In genomic region chr5:140563554-140563953, GRCh38 we compare ENCODE assay signal across 8 cellular contexts. TPM values are rescaled to one million over a fixed set of nuclear protein-coding genes. Genes with fewer than 3 reads are reported as not detected.
DNase-seq lines count a peak whose midpoint lies in the region; ATAC-seq and TF ChIP-seq lines count a peak whose summit lies in the region.

No MANE protein-coding gene starts in this region.

- peak overlapping the region; percentile 98 for H3K4me3 ChIP-seq in AG10803 (ENCODE audit: low read length)
- H3K4me3 ChIP-seq in Jurkat, Clone E6-1 (ENCODE audit: low read length) = peak overlapping the region; percentile 93
- peak overlapping the region; percentile 91 for H3K4me3 ChIP-seq in naive thymus-derived CD4-positive, alpha-beta T cell (ENCODE audit: low read length)

- H3K36me3 ChIP-seq in naive thymus-derived CD4-positive, alpha-beta T cell (ENCODE audit: control insufficient read depth in 2 of 3, insufficient read depth in 3 of 3, low read length in 3 of 3) = peaks cover 0 to 41% (median 0%) of the 10 kb centered on the region in 3 experiments

- no peaks in the 10 kb centered on the region for H3K9me3 Mint-ChIP-seq in chondrocyte (ENCODE audit: low read depth)
- no peaks in the 10 kb centered on the region for H3K9me3 Mint-ChIP-seq in naive thymus-derived CD4-positive, alpha-beta T cell

- H3K27ac ChIP-seq in naive thymus-derived CD4-positive, alpha-beta T cell (ENCODE audit: low read depth, low read length) = peak overlapping the region; percentile 94

- peak overlapping the region; percentile 97 for H3K27ac Mint-ChIP-seq in chondrocyte (ENCODE audit: unreplicated experiment)
- H3K27ac Mint-ChIP-seq in naive thymus-derived CD4-positive, alpha-beta T cell = peak overlapping the region; percentile 92 to 99 (median 96)

- peaks cover 44% of the 10 kb centered on the region for H3K4me1 Mint-ChIP-seq in chondrocyte (ENCODE audit: low read depth)
- H3K4me1 Mint-ChIP-seq in naive thymus-derived CD4-positive, alpha-beta T cell = peaks cover 19 to 66% (median 53%) of the 10 kb centered on the region in 7 donors

- peaks cover 19 to 21% of the 10 kb centered on the region in 2 donors for H3K4me1 ChIP-seq in naive thymus-derived CD4-positive, alpha-beta T cell (ENCODE audit: control insufficient read depth in 2 of 2, insufficient read depth in 2 of 2, low read length in 2 of 2)

- intact Hi-C loops in naive thymus-derived CD4-positive, alpha-beta T cell (cut with micrococcal nuclease) = loop anchor here (5.0 to 10.0 kb wide), 4 partner anchors 456 to 1366 kb away; partner anchors contain the start of genes DIAPH1 (in 2 of the 2), HDAC3 (in 1 of the 2), RELL2 (in 1 of the 2) and SIL1 (in 1 of the 2)

- CTCF ChIA-PET in naive thymus-derived CD4-positive, alpha-beta T cell (lab: Charles Lee) = interaction anchor here (1.2 to 1.3 kb wide), 2 partner anchors 9 to 16 kb away, joined by 3 to 4 read pairs; partner anchors contain the start of gene EIF4EBP3

- H3K4me3 Mint-ChIP-seq in chondrocyte (ENCODE audit: unreplicated experiment) = peak overlapping the region; percentile 95
- H3K4me3 Mint-ChIP-seq in naive thymus-derived CD4-positive, alpha-beta T cell = peak overlapping the region; percentile 91 to 96 (median 94)

- POLR2A ChIA-PET in naive thymus-derived CD4-positive, alpha-beta T cell (lab: Charles Lee) = interaction anchor here (1.0 to 16.3 kb wide), 8 partner anchors 14 to 162 kb away, joined by 3 to 248 read pairs (median 13); partner anchors contain the start of genes ANKHD1, EIF4EBP3, HARS1 and HARS2

- H3K9me3 ChIP-seq in naive thymus-derived CD4-positive, alpha-beta T cell (ENCODE audit: control insufficient read depth in 2 of 3, low read length in 3 of 3) = no peaks in the 10 kb centered on the region

- H3K27me3 ChIP-seq in naive thymus-derived CD4-positive, alpha-beta T cell (ENCODE audit: control insufficient read depth in 2 of 2, insufficient read depth in 2 of 2, low read length in 2 of 2) = no peaks in the 10 kb centered on the region

- ATAC-seq in naive thymus-derived CD4-positive, alpha-beta T cell = no peak
- no peak for ATAC-seq in HG02840 (IDR thresholded peaks at IDR 0.05; ENCODE audit: low FRiP score, unreplicated experiment)
- ATAC-seq in GM19328 (IDR thresholded peaks at IDR 0.05; ENCODE audit: unreplicated experiment) = no peak

- H3K36me3 Mint-ChIP-seq in chondrocyte (ENCODE audit: low read depth) = peaks cover 17% of the 10 kb centered on the region
- H3K36me3 Mint-ChIP-seq in naive thymus-derived CD4-positive, alpha-beta T cell = peaks cover 3 to 24% (median 10%) of the 10 kb centered on the region in 5 donors

- H3K27me3 Mint-ChIP-seq in chondrocyte (ENCODE audit: low read depth) = no peaks in the 10 kb centered on the region
- H3K27me3 Mint-ChIP-seq in naive thymus-derived CD4-positive, alpha-beta T cell = no peaks in the 10 kb centered on the region

- DNase-seq in AG10803 (ENCODE audit: low read depth) (no peak), chondrocyte (ENCODE audit: low spot score) (no peak), ureter (ENCODE audit: low spot score) (no peak), NCI-H146 treated with DMSO at 0.1 percent for 48 hours (lab: John Stamatoyannopoulos, UW; ENCODE audit: unreplicated experiment) (no peak)
- no peak for DNase-seq in Jurkat, Clone E6-1 (ENCODE audit: low read depth, low spot score)
- DNase-seq in naive thymus-derived CD4-positive, alpha-beta T cell = peak in 1 of 9 donors; percentile 22

- no peak for TF ChIP-seq CTCF in AG10803 (conservative IDR thresholded peaks at IDR 0.05; ENCODE audit: low read length)
- TF ChIP-seq CTCF in chondrocyte (IDR thresholded peaks at IDR 0.05) = no peak

RNA-seq across cellular contexts. Expression of gene APBB3, which starts 0.8 kb away (rescaled TPM):
- 41.2 TPM for polyA plus RNA-seq in Jurkat, Clone E6-1 (2012; ENCODE audit: insufficient read depth, insufficient read length)
- total RNA-seq in chondrocyte (39.0 to 47.0 TPM (median 42.3 TPM) in 3 replicates), ureter (31.9 TPM)
- total RNA-seq in naive thymus-derived CD4-positive, alpha-beta T cell = 10 to 100 TPM; 37.9 to 77.8 (median 72.4) TPM
- 1 to 10 TPM; 6.3 to 6.8 TPM for polyA plus RNA-seq in naive thymus-derived CD4-positive, alpha-beta T cell

RNA-seq across cellular contexts. Expression of gene SLC35A4, which starts 1.1 kb away (rescaled TPM):
- polyA plus RNA-seq in Jurkat, Clone E6-1 (2012; ENCODE audit: insufficient read depth, insufficient read length) = 97.0 TPM
- total RNA-seq in chondrocyte (74.3 to 99.4 TPM (median 79.2 TPM) in 3 replicates), ureter (71.8 TPM)
- 10 to 100 TPM; 40.4 to 90.1 (median 52.4) TPM for total RNA-seq in naive thymus-derived CD4-positive, alpha-beta T cell
- 100 to 1,000 TPM; 112 to 142 TPM for polyA plus RNA-seq in naive thymus-derived CD4-positive, alpha-beta T cell

RNA-seq across cellular contexts. Expression of gene SRA1, which starts 6.3 kb away (rescaled TPM):
- polyA plus RNA-seq in Jurkat, Clone E6-1 (2012; ENCODE audit: insufficient read depth, insufficient read length) = 59.7 TPM
- total RNA-seq in chondrocyte (46.5 to 50.4 TPM (median 50.3 TPM) in 3 replicates), ureter (37.8 TPM)
- 10 to 100 TPM; 23.8 to 45.5 (median 34.0) TPM for total RNA-seq in naive thymus-derived CD4-positive, alpha-beta T cell
- polyA plus RNA-seq in naive thymus-derived CD4-positive, alpha-beta T cell = 10 to 100 TPM; 31.1 to 34.4 TPM

RNA-seq across cellular contexts. Expression of gene EIF4EBP3, which starts 16.1 kb away (rescaled TPM):
- 45.9 TPM for polyA plus RNA-seq in Jurkat, Clone E6-1 (2012; ENCODE audit: insufficient read depth, insufficient read length)
- total RNA-seq in chondrocyte (5.6 to 6.2 TPM (median 6.0 TPM) in 3 replicates), ureter (25.9 TPM)
- 10 to 100 TPM; 12.5 to 19.5 (median 16.2) TPM for total RNA-seq in naive thymus-derived CD4-positive, alpha-beta T cell
- 10 to 100 TPM; 61.7 to 80.8 TPM for polyA plus RNA-seq in naive thymus-derived CD4-positive, alpha-beta T cell
